In genomic region chr14:58244556-58245387, GRCh38 we compare ENCODE assay signal across 1 cellular context.
A peak's percentile ranks its signal among the peaks of the same experiment; 100 is the strongest.
TF ChIP-seq lines count a peak whose summit lies in the region.

Gene PSMA3 (plus strand): TSS chr14:58244843. CDS start chr14:58244921, 78 bp downstream.

TF ChIP-seq in K562, 482 proteins besides CTCF, POLR2A, EP300 and RAD21 (continued from another document and continues in another):
- TF ChIP-seq BDP1 (IDR thresholded peaks at IDR 0.05; ENCODE audit: insufficient read depth, insufficient read length) (no peak), SPI1 (IDR thresholded peaks at IDR 0.05; ENCODE audit: borderline replicate concordance, low read depth, low read length) (peak; percentile 44; the same call in 1 of the 2 replicates), POLR2G (IDR thresholded peaks at IDR 0.05; ENCODE audit: low read depth, low read length) (peak; percentile 84), CHD1 (IDR thresholded peaks at IDR 0.05; ENCODE audit: low read length) (no peak), ZBTB9 (CRISPR knock-in tag; IDR thresholded peaks at IDR 0.05) (0 out of 2 replicates have a peak, but pooled peaks have one; percentile 25), RBFOX2 (IDR thresholded peaks at IDR 0.05; ENCODE audit: low read depth, low read length) (peak; percentile 90), ARID4B (CRISPR knock-in tag; IDR thresholded peaks at IDR 0.05) (peak; percentile 70; the same call in 1 of the 2 replicates), PML (IDR thresholded peaks at IDR 0.05; ENCODE audit: low read length) (peak; percentile 70; the same call in 1 of the 2 replicates), ETS1 (conservative IDR thresholded peaks at IDR 0.05; ENCODE audit: control insufficient read depth, low read depth, low read length) (0 out of 2 replicates have a peak, but pooled peaks have one; percentile 26), GABPB1 (CRISPR knock-in tag; IDR thresholded peaks at IDR 0.05) (no peak), ZEB2 (IDR thresholded peaks at IDR 0.05) (0 out of 2 replicates have a peak, but pooled peaks have one; percentile 60), RB1 (IDR thresholded peaks at IDR 0.05; ENCODE audit: low read depth) (peak; percentile 9; the same call in 1 of the 2 replicates), SAP30 (IDR thresholded peaks at IDR 0.05; ENCODE audit: borderline replicate concordance, insufficient read depth, low read depth, low read length, poor library complexity, severe bottlenecking) (peak; percentile 24), RBM25 (IDR thresholded peaks at IDR 0.05; ENCODE audit: low read depth, low read length, severe bottlenecking) (peak; percentile 54), POLR2B (IDR thresholded peaks at IDR 0.05; ENCODE audit: low read depth, partially characterized antibody) (peak; percentile 69), SMARCA4 (IDR thresholded peaks at IDR 0.05) (peak; percentile 39; the same call in 1 of the 2 replicates), HDAC1 (IDR thresholded peaks at IDR 0.05) (peak in 1 of 2 experiments; percentile 60; a peak in 2 of 4 replicates), SMARCC2 (IDR thresholded peaks at IDR 0.05; ENCODE audit: low read depth) (0 out of 2 replicates have a peak, but pooled peaks have one; percentile 31), ATF1 (CRISPR knock-in tag; IDR thresholded peaks at IDR 0.05) (no peak), ATF1 (tag; IDR thresholded peaks at IDR 0.05) (peak; percentile 57), MYC (IDR thresholded peaks at IDR 0.05; ENCODE audit: low read depth, low read length) (no peak; the same call in 1 of the 2 replicates), MYC (CRISPR knock-in tag; IDR thresholded peaks at IDR 0.05; ENCODE audit: borderline replicate concordance, low read depth) (0 out of 2 replicates have a peak, but pooled peaks have one; percentile 52), SAFB (IDR thresholded peaks at IDR 0.05; ENCODE audit: borderline replicate concordance, low read depth, low read length) (no peak), ZNF263 (CRISPR knock-in tag; IDR thresholded peaks at IDR 0.05; ENCODE audit: borderline replicate concordance) (no peak), BACH1 (tag; IDR thresholded peaks at IDR 0.05) (peak; percentile 82), ZNF143 (CRISPR knock-in tag; IDR thresholded peaks at IDR 0.05) (peak; percentile 73), NFE2 (IDR thresholded peaks at IDR 0.05; ENCODE audit: low read depth) (peak; percentile 91), ZNF57 (CRISPR knock-in tag; IDR thresholded peaks at IDR 0.05) (no peak), BRD4 (IDR thresholded peaks at IDR 0.05) (0 out of 2 replicates have a peak, but pooled peaks have one; percentile 54), NEUROD1 (IDR thresholded peaks at IDR 0.05; ENCODE audit: borderline replicate concordance, low read depth, low read length, partially characterized antibody) (peak; percentile 50), MAFG (tag; conservative IDR thresholded peaks at IDR 0.05) (peak; percentile 91), FOS (IDR thresholded peaks at IDR 0.05; ENCODE audit: extremely low read depth, insufficient read length) (peak; percentile 69), HCFC1 (IDR thresholded peaks at IDR 0.05; ENCODE audit: low read depth, low read length) (peak; percentile 42; the same call in 1 of the 2 replicates), C11orf30 (IDR thresholded peaks at IDR 0.05; ENCODE audit: low read depth) (peak; percentile 93), TEAD4 (IDR thresholded peaks at IDR 0.05; ENCODE audit: low read length) (peak; percentile 22; the same call in 1 of the 2 replicates), TEAD4 (CRISPR knock-in tag; IDR thresholded peaks at IDR 0.05; ENCODE audit: borderline replicate concordance) (no peak), MAFK (IDR thresholded peaks at IDR 0.05; ENCODE audit: low read length) (peak; percentile 72), MTA3 (IDR thresholded peaks at IDR 0.05; ENCODE audit: borderline replicate concordance) (peak; percentile 43; the same call in 1 of the 2 replicates), SIN3A (IDR thresholded peaks at IDR 0.05; ENCODE audit: borderline replicate concordance in 2 of 2, control insufficient read depth in 1 of 2, low read depth in 2 of 2, low read length in 2 of 2) (peak in 1 of 2 experiments; percentile 66; a peak in 1 of 4 replicates), ATF7 (IDR thresholded peaks at IDR 0.05) (peak; percentile 60; the same call in 1 of the 2 replicates), MNT (conservative IDR thresholded peaks at IDR 0.05) (peak; percentile 38 to 69; a peak in 3 of 4 replicates), NFE2L1 (tag; IDR thresholded peaks at IDR 0.05; ENCODE audit: borderline replicate concordance, low read depth) (peak; percentile 58; the same call in 1 of the 2 replicates), ZNF280A (IDR thresholded peaks at IDR 0.05; ENCODE audit: low read depth, partially characterized antibody) (no peak), CREB3L1 (IDR thresholded peaks at IDR 0.05; ENCODE audit: borderline replicate concordance, low read depth) (peak; percentile 18; the same call in 1 of the 2 replicates), JUND (IDR thresholded peaks at IDR 0.05; ENCODE audit: borderline replicate concordance, low read depth, low read length) (peak; percentile 1; the same call in 1 of the 2 replicates), JUND (tag; IDR thresholded peaks at IDR 0.05; ENCODE audit: borderline replicate concordance, low read depth, low read length) (peak; percentile 9; the same call in 1 of the 3 replicates)
- TF ChIP-seq, protein P1, sequence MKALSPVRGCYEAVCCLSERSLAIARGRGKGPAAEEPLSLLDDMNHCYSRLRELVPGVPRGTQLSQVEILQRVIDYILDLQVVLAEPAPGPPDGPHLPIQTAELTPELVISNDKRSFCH (CRISPR knock-in tag; IDR thresholded peaks at IDR 0.05): no peak
- TF ChIP-seq, protein P1 (tag; IDR thresholded peaks at IDR 0.05): 0 out of 2 replicates have a peak, but pooled peaks have one; percentile 17
- TF ChIP-seq, protein P2, sequence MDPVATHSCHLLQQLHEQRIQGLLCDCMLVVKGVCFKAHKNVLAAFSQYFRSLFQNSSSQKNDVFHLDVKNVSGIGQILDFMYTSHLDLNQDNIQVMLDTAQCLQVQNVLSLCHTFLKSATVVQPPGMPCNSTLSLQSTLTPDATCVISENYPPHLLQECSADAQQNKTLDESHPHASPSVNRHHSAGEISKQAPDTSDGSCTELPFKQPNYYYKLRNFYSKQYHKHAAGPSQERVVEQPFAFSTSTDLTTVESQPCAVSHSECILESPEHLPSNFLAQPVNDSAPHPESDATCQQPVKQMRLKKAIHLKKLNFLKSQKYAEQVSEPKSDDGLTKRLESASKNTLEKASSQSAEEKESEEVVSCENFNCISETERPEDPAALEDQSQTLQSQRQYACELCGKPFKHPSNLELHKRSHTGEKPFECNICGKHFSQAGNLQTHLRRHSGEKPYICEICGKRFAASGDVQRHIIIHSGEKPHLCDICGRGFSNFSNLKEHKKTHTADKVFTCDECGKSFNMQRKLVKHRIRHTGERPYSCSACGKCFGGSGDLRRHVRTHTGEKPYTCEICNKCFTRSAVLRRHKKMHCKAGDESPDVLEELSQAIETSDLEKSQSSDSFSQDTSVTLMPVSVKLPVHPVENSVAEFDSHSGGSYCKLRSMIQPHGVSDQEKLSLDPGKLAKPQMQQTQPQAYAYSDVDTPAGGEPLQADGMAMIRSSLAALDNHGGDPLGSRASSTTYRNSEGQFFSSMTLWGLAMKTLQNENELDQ (CRISPR knock-in tag; IDR thresholded peaks at IDR 0.05; ENCODE audit: borderline replicate concordance): no peak
